Comparison of ENCODE assay signal across 8 cellular contexts in the genomic region with DNA sequence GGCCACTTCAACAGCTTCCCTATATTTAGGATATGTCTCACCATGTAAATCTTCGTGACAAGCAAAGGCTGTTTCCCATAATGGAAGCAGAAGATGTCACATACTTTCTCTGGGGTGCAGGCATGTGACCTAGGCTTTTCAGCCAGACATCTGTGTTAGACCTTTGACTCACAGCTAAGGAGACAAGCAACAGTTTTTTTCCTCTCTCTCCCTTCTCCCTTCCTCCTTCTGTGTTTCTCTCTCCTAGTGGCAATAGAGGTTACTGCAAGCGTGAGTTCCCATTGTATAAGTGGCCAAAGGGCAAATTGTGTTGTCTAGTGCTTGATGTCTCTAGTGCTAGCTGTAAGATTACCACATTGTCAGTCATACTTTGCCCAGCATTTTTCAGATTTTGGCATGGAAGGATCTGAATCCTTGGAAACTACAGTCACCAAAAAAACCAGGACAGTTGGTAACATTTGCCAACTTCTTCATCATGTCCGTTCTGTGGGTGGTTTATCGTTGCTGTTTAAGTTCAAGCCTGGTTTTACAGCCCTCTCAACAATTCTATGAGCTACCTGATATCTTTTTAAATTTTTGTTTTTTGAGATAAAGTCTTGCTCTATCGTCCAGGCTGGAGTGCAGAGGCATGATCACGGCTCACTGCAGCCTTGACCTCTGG. TPM values are rescaled to one million over a fixed set of nuclear protein-coding genes. Genes with fewer than 3 reads are reported as not detected.
DNase-seq lines count a peak whose midpoint lies in the region; ATAC-seq and TF ChIP-seq lines count a peak whose summit lies in the region.

No MANE protein-coding gene starts in this region.

- no peaks in the 10 kb centered on the region for H3K36me3 ChIP-seq in MM.1S (replicated peaks; ENCODE audit: insufficient read depth, low read length)
- no peaks in the 10 kb centered on the region for H3K36me3 ChIP-seq in SK-N-SH (replicated peaks in 1 of 2; ENCODE audit: control insufficient read depth in 1 of 2, insufficient read depth in 2 of 2, low read length in 1 of 2)

- peak; percentile 4 for DNase-seq in activated CD4-positive, CD25-positive, alpha-beta regulatory T cell treated with anti-CD3 and anti-CD28 coated beads, Interleukin-2, amount 50 U/mL, for 16 hours (ENCODE audit: low read depth, low spot score)
- no peak for DNase-seq in activated CD4-positive, CD25-positive, alpha-beta regulatory T cell treated with anti-CD3 and anti-CD28 coated beads, Interleukin-2, amount 50 U/mL, for 72 hours
- DNase-seq in MM.1S (peak; percentile 62), SK-N-SH (peak; percentile 25)
- no peak for DNase-seq in natural killer cell treated with Interleukin-12 subunit alpha and Interleukin-12 subunit beta and Interleukin-15 and Interleukin-18, amount 100 ng/mL, for 72 hours (ENCODE audit: low spot score)

- H3K27ac ChIP-seq in MM.1S (ENCODE audit: low read length) (no peak overlapping the region), SK-N-SH (ENCODE audit: low read depth in 2 of 2, low read length in 1 of 2) (no peak overlapping the region)

- H3K4me1 ChIP-seq in MM.1S (ENCODE audit: low read length) (no peaks in the 10 kb centered on the region), SK-N-SH (ENCODE audit: control insufficient read depth in 1 of 2, insufficient read depth in 2 of 2, low read depth in 1 of 2, low read length in 1 of 2) (no peaks in the 10 kb centered on the region; a peak in 1 of 4 replicates)

- no peaks in the 10 kb centered on the region for H4K20me1 ChIP-seq in MM.1S (ENCODE audit: insufficient read depth, low read length)
- no peaks in the 10 kb centered on the region for H4K20me1 ChIP-seq in SK-N-SH (ENCODE audit: insufficient read depth)

- H3K9me3 ChIP-seq in MM.1S (replicated peaks; ENCODE audit: insufficient read depth, low read length) (no peaks in the 10 kb centered on the region), SK-N-SH (no peaks in the 10 kb centered on the region)

- H3K4me3 Mint-ChIP-seq in natural killer cell treated with Interleukin-12 subunit alpha and Interleukin-12 subunit beta and Interleukin-15 and Interleukin-18, amount 100 ng/mL, for 72 hours, result no peak overlapping the region

- CTCF ChIA-PET in SK-N-SH (lab: Yijun Ruan, JAX), result interaction anchor here (0.6 to 2.9 kb wide), 15 partner anchors 9 to 263 kb away, joined by 3 to 11 read pairs (median 4); no protein-coding TSS in a partner anchor

- 74% methylated on average over 6 of the region's 6 CpGs for WGBS in SK-N-SH (ENCODE audit: low lambda C conversion rate)

- peaks cover 4 to 5% of the 10 kb centered on the region in 2 donors for H3K4me1 Mint-ChIP-seq in natural killer cell treated with Interleukin-12 subunit alpha and Interleukin-12 subunit beta and Interleukin-15 and Interleukin-18, amount 100 ng/mL, for 72 hours (ENCODE audit: low read depth in 2 of 2)

- POLR2A ChIA-PET in SK-N-SH (lab: Yijun Ruan, JAX), result no interaction called here

- H3K27me3 Mint-ChIP-seq in natural killer cell treated with Interleukin-12 subunit alpha and Interleukin-12 subunit beta and Interleukin-15 and Interleukin-18, amount 100 ng/mL, for 72 hours, result peaks cover 0 to 12% of the 10 kb centered on the region in 2 donors

- no peaks in the 10 kb centered on the region for H3K9me3 Mint-ChIP-seq in natural killer cell treated with Interleukin-12 subunit alpha and Interleukin-12 subunit beta and Interleukin-15 and Interleukin-18, amount 100 ng/mL, for 72 hours

- H3F3A ChIP-seq in MM.1S (ENCODE audit: insufficient read depth, low read length) (no peaks in the 10 kb centered on the region), SK-N-SH (replicated peaks; ENCODE audit: insufficient read depth) (peaks cover 6% of the 10 kb centered on the region)

- H3K36me3 Mint-ChIP-seq in natural killer cell treated with Interleukin-12 subunit alpha and Interleukin-12 subunit beta and Interleukin-15 and Interleukin-18, amount 100 ng/mL, for 72 hours, result no peaks in the 10 kb centered on the region

- H2AFZ ChIP-seq in MM.1S (ENCODE audit: low read length), result no peak overlapping the region
- no peak overlapping the region for H2AFZ ChIP-seq in SK-N-SH (ENCODE audit: low read depth)

- no peak for TF ChIP-seq EP300 in SK-N-SH (IDR thresholded peaks at IDR 0.05; ENCODE audit: borderline replicate concordance in 1 of 2, low read depth in 1 of 2, low read length in 1 of 2)

- H3K4me3 ChIP-seq in MM.1S (ENCODE audit: low read length), result no peak overlapping the region
- H3K4me3 ChIP-seq in SK-N-SH (ENCODE audit: low read depth in 2 of 2, low read length in 1 of 2), result no peak overlapping the region; a peak in 1 of 4 replicates

- no peak overlapping the region for H3K27ac Mint-ChIP-seq in natural killer cell treated with Interleukin-12 subunit alpha and Interleukin-12 subunit beta and Interleukin-15 and Interleukin-18, amount 100 ng/mL, for 72 hours

- H3K27me3 ChIP-seq in MM.1S (replicated peaks; ENCODE audit: insufficient read depth, low read length) (no peaks in the 10 kb centered on the region), SK-N-SH (ENCODE audit: insufficient read depth) (no peaks in the 10 kb centered on the region)

- H3K9ac ChIP-seq in MM.1S (ENCODE audit: low read length), result no peak overlapping the region
- H3K9ac ChIP-seq in SK-N-SH, result no peak overlapping the region

- H3K9me2 ChIP-seq in MM.1S (replicated peaks; ENCODE audit: insufficient read depth, low read length) (no peaks in the 10 kb centered on the region), SK-N-SH (no peaks in the 10 kb centered on the region)

- TF ChIP-seq RAD21 in SK-N-SH (IDR thresholded peaks at IDR 0.05; ENCODE audit: low read length), result peak; percentile 18; the same call in 1 of the 2 replicates

- no peak overlapping the region for H3K4me2 ChIP-seq in MM.1S (ENCODE audit: low read depth, low read length)
- no peak overlapping the region for H3K4me2 ChIP-seq in SK-N-SH

- peak; percentile 72 for ATAC-seq in GM21526 (IDR thresholded peaks at IDR 0.05; ENCODE audit: low FRiP score, unreplicated experiment)
- ATAC-seq in esophagus mucosa, result peak; percentile 69
- ATAC-seq in natural killer cell treated with Interleukin-12 subunit alpha and Interleukin-12 subunit beta and Interleukin-15 and Interleukin-18, amount 100 ng/mL, for 72 hours, result peak; percentile 61 to 79
- ATAC-seq in GM21367 (IDR thresholded peaks at IDR 0.05; ENCODE audit: unreplicated experiment), result no peak

- TF ChIP-seq CTCF in MM.1S (IDR thresholded peaks at IDR 0.05; ENCODE audit: low read length), result peak; percentile 82
- peak; percentile 69 for TF ChIP-seq CTCF in SK-N-SH (IDR thresholded peaks at IDR 0.05)

- H3K79me2 ChIP-seq in MM.1S (ENCODE audit: low read length), result no peaks in the 10 kb centered on the region
- no peaks in the 10 kb centered on the region for H3K79me2 ChIP-seq in SK-N-SH (ENCODE audit: insufficient read depth)

TF ChIP-seq in SK-N-SH, 30 proteins besides CTCF, POLR2A, EP300 and RAD21 (continues in another document):
- TF ChIP-seq GABPA (IDR thresholded peaks at IDR 0.05; ENCODE audit: low read depth) (no peak), POLR2AphosphoS5 (IDR thresholded peaks at IDR 0.05; ENCODE audit: low read depth, low read length) (no peak), RFX5 (IDR thresholded peaks at IDR 0.05; ENCODE audit: low read length) (no peak), FOXM1 (IDR thresholded peaks at IDR 0.05; ENCODE audit: low read depth) (no peak), TEAD4 (IDR thresholded peaks at IDR 0.05; ENCODE audit: borderline replicate concordance, insufficient read depth) (no peak), MEF2A (IDR thresholded peaks at IDR 0.05; ENCODE audit: borderline replicate concordance, low read depth) (no peak), JUND (IDR thresholded peaks at IDR 0.05) (no peak), TCF12 (IDR thresholded peaks at IDR 0.05) (no peak), SMC3 (IDR thresholded peaks at IDR 0.05; ENCODE audit: low read depth, low read length) (no peak), YY1 (IDR thresholded peaks at IDR 0.05; ENCODE audit: low read depth) (no peak), RXRA (IDR thresholded peaks at IDR 0.05; ENCODE audit: borderline replicate concordance, low read depth) (no peak), NRF1 (IDR thresholded peaks at IDR 0.05; ENCODE audit: low read depth, low read length) (no peak)
- TF ChIP-seq, protein P1, sequence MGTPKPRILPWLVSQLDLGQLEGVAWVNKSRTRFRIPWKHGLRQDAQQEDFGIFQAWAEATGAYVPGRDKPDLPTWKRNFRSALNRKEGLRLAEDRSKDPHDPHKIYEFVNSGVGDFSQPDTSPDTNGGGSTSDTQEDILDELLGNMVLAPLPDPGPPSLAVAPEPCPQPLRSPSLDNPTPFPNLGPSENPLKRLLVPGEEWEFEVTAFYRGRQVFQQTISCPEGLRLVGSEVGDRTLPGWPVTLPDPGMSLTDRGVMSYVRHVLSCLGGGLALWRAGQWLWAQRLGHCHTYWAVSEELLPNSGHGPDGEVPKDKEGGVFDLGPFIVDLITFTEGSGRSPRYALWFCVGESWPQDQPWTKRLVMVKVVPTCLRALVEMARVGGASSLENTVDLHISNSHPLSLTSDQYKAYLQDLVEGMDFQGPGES (IDR thresholded peaks at IDR 0.05; ENCODE audit: low read depth, low read length), result no peak
- TF ChIP-seq, protein P2, sequence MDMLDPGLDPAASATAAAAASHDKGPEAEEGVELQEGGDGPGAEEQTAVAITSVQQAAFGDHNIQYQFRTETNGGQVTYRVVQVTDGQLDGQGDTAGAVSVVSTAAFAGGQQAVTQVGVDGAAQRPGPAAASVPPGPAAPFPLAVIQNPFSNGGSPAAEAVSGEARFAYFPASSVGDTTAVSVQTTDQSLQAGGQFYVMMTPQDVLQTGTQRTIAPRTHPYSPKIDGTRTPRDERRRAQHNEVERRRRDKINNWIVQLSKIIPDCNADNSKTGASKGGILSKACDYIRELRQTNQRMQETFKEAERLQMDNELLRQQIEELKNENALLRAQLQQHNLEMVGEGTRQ (IDR thresholded peaks at IDR 0.05; ENCODE audit: borderline replicate concordance, low read depth, low read length), result no peak

RNA-seq across cellular contexts. Expression of a gene that starts 44.4 kb away (rescaled TPM):
- polyA plus RNA-seq in SK-N-SH (2012; rRNA removed), result 7.2 and 10.5 TPM in 2 replicates
- polyA plus RNA-seq in SK-N-SH (2012; cell fraction: cytosol; rRNA removed), result 9.5 and 11.1 TPM in 2 replicates
- 9.6 and 9.8 TPM in 2 replicates for polyA plus RNA-seq in SK-N-SH (2012; cell fraction: nucleus; rRNA removed)
- 25.3 TPM for total RNA-seq in esophagus mucosa
- 100 to 1,000 TPM in 1 of 2 donors, 10 to 100 TPM in 1; 53.4 to 101 TPM for total RNA-seq in natural killer cell treated with Interleukin-12 subunit alpha and Interleukin-12 subunit beta and Interleukin-15 and Interleukin-18, amount 100 ng/mL, for 72 hours

Comparison
In these comparisons a context has a peak if more than half of its experiments do, and no peak if none do; other contexts are left out.
1. DNase-seq: peak in activated CD4-positive, CD25-positive, alpha-beta regulatory T cell treated with anti-CD3 and anti-CD28 coated beads, Interleukin-2, amount 50 U/mL, for 16 hours (single experiment), MM.1S (single experiment) and SK-N-SH (single experiment); none in activated CD4-positive, CD25-positive, alpha-beta regulatory T cell treated with anti-CD3 and anti-CD28 coated beads, Interleukin-2, amount 50 U/mL, for 72 hours (single experiment) and natural killer cell treated with Interleukin-12 subunit alpha and Interleukin-12 subunit beta and Interleukin-15 and Interleukin-18, amount 100 ng/mL, for 72 hours (single experiment).